31 cellular contexts compared by ENCODE assay signal in the genomic region with DNA sequence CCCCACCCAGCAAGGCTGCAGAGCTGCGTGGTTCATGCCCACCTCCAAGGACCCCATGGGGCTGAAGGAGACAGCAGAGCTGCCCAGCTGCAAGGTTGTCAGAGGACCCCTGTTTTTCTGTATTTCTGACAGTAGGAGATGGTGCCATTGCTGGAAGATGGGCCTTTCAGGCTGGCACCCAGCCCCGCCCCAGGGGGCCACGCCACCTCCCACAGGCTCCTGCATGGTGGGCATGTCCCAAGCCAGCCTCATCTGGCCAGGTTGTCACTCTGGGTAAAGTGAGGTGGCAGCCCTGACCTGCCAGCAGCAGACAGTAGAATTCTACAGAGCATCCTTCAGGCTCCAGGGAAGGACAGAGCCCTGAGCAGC.
"Had no signal": no experiment of that assay in that cellular context is flagged by ENCODE, and none has a peak within 500 bp of the region (broad histone marks: within the 10 kb centered on the region; RNA-seq: fewer than 3 reads in every experiment).

No MANE protein-coding gene starts in this region.

- H3K9me3 ChIP-seq: ascending aorta, breast epithelium, colonic mucosa, gastrocnemius medialis had no signal

- H3K36me3 ChIP-seq: ascending aorta, breast epithelium, cardiac muscle cell, colonic mucosa, gastrocnemius medialis, WERI-Rb-1 had no signal

- H3K27me3 Mint-ChIP-seq: activated T-cell treated with anti-CD3 and anti-CD28 coated beads, Interleukin-2, amount 50 U/mL, for 24 hours had no signal

- H3K36me3 Mint-ChIP-seq: activated naive CD4-positive, alpha-beta T cell treated with anti-CD3 and anti-CD28 coated beads, Interleukin-2, amount 10 ng/mL, durations not matched to agents 7 days and 5 days; activated naive CD4-positive, alpha-beta T cell treated with anti-CD3 and anti-CD28 coated beads, Interleukin-2, amount 50 U/mL, for 72 hours; activated naive CD8-positive, alpha-beta T cell treated with anti-CD3 and anti-CD28 coated beads, Interleukin-2, amount 10 ng/mL, durations not matched to agents 7 days and 5 days; brain; T-cell had no signal

- DNase-seq: activated B cell treated with CpG ODN at 0.5 μM for 24 hours; activated CD4-positive, alpha-beta T cell treated with anti-CD3 and anti-CD28 coated beads for 48 hours; activated CD4-positive, alpha-beta T cell treated with anti-CD3 and anti-CD28 coated beads, Interleukin-2, amount 50 U/mL, for 1 hour; activated CD4-positive, alpha-beta T cell treated with anti-CD3 and anti-CD28 coated beads, Interleukin-2, amount 50 U/mL, for 48 hours; activated CD8-positive, alpha-beta memory T cell treated with anti-CD3 and anti-CD28 coated beads, Interleukin-2, amount 50 U/mL, for 48 hours; activated gamma-delta T cell; activated naive CD4-positive, alpha-beta T cell; activated naive CD4-positive, alpha-beta T cell treated with anti-CD3 and anti-CD28 coated beads, Interleukin-2, amount 10 ng/mL, durations not matched to agents 7 days and 5 days; activated naive CD8-positive, alpha-beta T cell treated with anti-CD3 and anti-CD28 coated beads, Interleukin-2, amount 10 ng/mL, durations not matched to agents 7 days and 5 days; activated T-cell treated with anti-CD3 and anti-CD28 coated beads for 4 hours; activated T-cell treated with anti-CD3 and anti-CD28 coated beads, Interleukin-2, amount 50 U/mL, for 24 hours; activated T-cell treated with anti-CD3 and anti-CD28 coated beads, Interleukin-2, amount 50 U/mL, for 72 hours; central memory CD4-positive, alpha-beta T cell; cerebellar nuclear complex; colonic mucosa; effector CD8-positive, alpha-beta T cell; foreskin keratinocyte; gastrocnemius medialis; glutamatergic neuron; SW 1271; T1000; WERI-Rb-1 had no signal

- H3K4me1 Mint-ChIP-seq: activated B cell treated with CpG ODN at 0.5 μM for 24 hours; activated naive CD4-positive, alpha-beta T cell treated with anti-CD3 and anti-CD28 coated beads, Interleukin-2, amount 10 ng/mL, durations not matched to agents 7 days and 5 days; activated naive CD8-positive, alpha-beta T cell treated with anti-CD3 and anti-CD28 coated beads, Interleukin-2, amount 10 ng/mL, durations not matched to agents 7 days and 5 days; brain; T-cell had no signal

- ATAC-seq: activated CD4-positive, CD25-positive, alpha-beta regulatory T cell treated with anti-CD3 and anti-CD28 coated beads, Interleukin-2, amount 50 U/mL, for 24 hours; activated naive CD4-positive, alpha-beta T cell treated with anti-CD3 and anti-CD28 coated beads, Interleukin-2, amount 50 U/mL, for 72 hours; activated T-cell treated with anti-CD3 and anti-CD28 coated beads, Interleukin-2, amount 50 U/mL, for 72 hours; esophagus mucosa; foreskin keratinocyte; gastrocnemius medialis; T-cell had no signal

- H3K27me3 ChIP-seq: ascending aorta, breast epithelium, cardiac muscle cell, colonic mucosa, foreskin keratinocyte, gastrocnemius medialis had no signal

- H3K4me3 ChIP-seq: ascending aorta, breast epithelium, cardiac muscle cell, colonic mucosa, gastrocnemius medialis had no signal

- H3K27ac ChIP-seq: ascending aorta, breast epithelium, cardiac muscle cell, colonic mucosa, foreskin keratinocyte, gastrocnemius medialis, WERI-Rb-1 had no signal

- H3K9me3 Mint-ChIP-seq: activated B cell treated with CpG ODN at 0.5 μM for 24 hours; activated naive CD4-positive, alpha-beta T cell treated with anti-CD3 and anti-CD28 coated beads, Interleukin-2, amount 10 ng/mL, durations not matched to agents 7 days and 5 days; activated naive CD4-positive, alpha-beta T cell treated with anti-CD3 and anti-CD28 coated beads, Interleukin-2, amount 50 U/mL, for 72 hours; activated naive CD8-positive, alpha-beta T cell treated with anti-CD3 and anti-CD28 coated beads, Interleukin-2, amount 10 ng/mL, durations not matched to agents 7 days and 5 days; activated T-cell treated with anti-CD3 and anti-CD28 coated beads, Interleukin-2, amount 50 U/mL, for 24 hours; activated T-cell treated with anti-CD3 and anti-CD28 coated beads, Interleukin-2, amount 50 U/mL, for 72 hours; T-cell; T-helper 1 cell treated with Interleukin-12 subunit alpha and Interleukin-12 subunit beta and Interleukin-4 antibody, amounts not matched to agents 30 μg/mL and 1 μg/mL, for 36 hours had no signal

- H3K4me3 Mint-ChIP-seq: activated B cell treated with CpG ODN at 0.5 μM for 24 hours; activated naive CD4-positive, alpha-beta T cell treated with anti-CD3 and anti-CD28 coated beads, Interleukin-2, amount 10 ng/mL, durations not matched to agents 7 days and 5 days; activated naive CD8-positive, alpha-beta T cell treated with anti-CD3 and anti-CD28 coated beads, Interleukin-2, amount 10 ng/mL, durations not matched to agents 7 days and 5 days; activated T-cell treated with anti-CD3 and anti-CD28 coated beads, Interleukin-2, amount 50 U/mL, for 24 hours; activated T-cell treated with anti-CD3 and anti-CD28 coated beads, Interleukin-2, amount 50 U/mL, for 72 hours; brain; T-cell; T-helper 1 cell treated with Interleukin-12 subunit alpha and Interleukin-12 subunit beta and Interleukin-4 antibody, amounts not matched to agents 30 μg/mL and 1 μg/mL, for 36 hours had no signal

- H3K4me1 ChIP-seq: ascending aorta, breast epithelium, colonic mucosa, foreskin keratinocyte, gastrocnemius medialis had no signal

- H3K27ac Mint-ChIP-seq: activated B cell treated with CpG ODN at 0.5 μM for 24 hours; activated naive CD4-positive, alpha-beta T cell treated with anti-CD3 and anti-CD28 coated beads, Interleukin-2, amount 10 ng/mL, durations not matched to agents 7 days and 5 days; activated naive CD4-positive, alpha-beta T cell treated with anti-CD3 and anti-CD28 coated beads, Interleukin-2, amount 50 U/mL, for 72 hours; activated naive CD8-positive, alpha-beta T cell treated with anti-CD3 and anti-CD28 coated beads, Interleukin-2, amount 10 ng/mL, durations not matched to agents 7 days and 5 days; activated T-cell treated with anti-CD3 and anti-CD28 coated beads, Interleukin-2, amount 50 U/mL, for 24 hours; activated T-cell treated with anti-CD3 and anti-CD28 coated beads, Interleukin-2, amount 50 U/mL, for 72 hours; brain; T-cell; T-helper 1 cell treated with Interleukin-12 subunit alpha and Interleukin-12 subunit beta and Interleukin-4 antibody, amounts not matched to agents 30 μg/mL and 1 μg/mL, for 36 hours had no signal
